1 cellular context compared by ENCODE assay signal in genomic region chr12:52230364-52231281, GRCh38.
TF ChIP-seq lines count a peak whose summit lies in the region.

No MANE protein-coding gene starts in this region.

TF ChIP-seq in Ishikawa, 13 proteins besides CTCF, POLR2A, EP300 and RAD21 (continued from another document):
- TF ChIP-seq TEAD4 (IDR thresholded peaks at IDR 0.05) (peak; percentile 92), EGR1 (IDR thresholded peaks at IDR 0.05) (no peak), TCF12 (IDR thresholded peaks at IDR 0.05; ENCODE audit: low read depth) (peak; percentile 76), YY1 (IDR thresholded peaks at IDR 0.05; ENCODE audit: low read depth) (no peak)
